2 cellular contexts compared by ENCODE assay signal in the genomic region with DNA sequence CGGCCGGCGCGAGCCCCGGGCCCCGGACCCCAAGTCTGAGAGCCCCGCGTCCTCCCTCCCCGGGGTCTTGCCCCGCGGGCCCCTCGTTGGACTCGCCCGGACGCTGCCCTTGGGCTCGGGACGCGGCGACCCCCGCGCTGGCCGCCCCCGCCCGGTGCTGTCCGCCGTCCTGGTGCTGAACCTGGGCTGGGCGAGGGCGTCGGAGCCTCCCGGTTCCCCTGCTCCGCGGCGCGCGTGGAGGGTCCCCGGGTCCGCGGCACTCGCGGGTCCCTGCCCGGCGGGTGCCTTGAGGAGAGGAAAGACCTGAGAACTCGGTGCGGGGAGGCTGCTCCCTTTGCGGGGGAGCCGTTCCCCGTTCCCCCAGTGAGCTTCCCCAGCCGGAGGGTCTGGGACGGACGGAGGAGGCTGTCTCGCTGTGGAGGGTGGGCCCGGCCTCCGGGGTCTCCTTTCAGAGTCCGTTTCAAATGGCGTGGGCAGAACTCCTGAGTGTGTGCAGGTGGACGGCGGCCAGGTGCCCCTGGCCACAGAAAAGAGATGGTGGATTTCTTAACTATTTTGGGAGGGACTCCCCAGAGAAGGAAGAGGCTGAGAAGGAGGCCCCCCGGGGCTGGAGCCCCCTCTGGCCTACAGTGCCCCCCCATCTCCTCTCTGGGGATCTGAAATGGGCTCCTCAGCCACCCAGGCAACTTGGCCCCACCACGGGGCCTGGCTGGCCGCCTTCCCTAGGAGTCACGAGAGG.
TF ChIP-seq lines count a peak whose summit lies in the region.

No MANE protein-coding gene starts in this region.

TF ChIP-seq in SK-N-SH, 30 proteins besides CTCF, POLR2A, EP300 and RAD21 (continued from another document):
- TF ChIP-seq, protein P1, sequence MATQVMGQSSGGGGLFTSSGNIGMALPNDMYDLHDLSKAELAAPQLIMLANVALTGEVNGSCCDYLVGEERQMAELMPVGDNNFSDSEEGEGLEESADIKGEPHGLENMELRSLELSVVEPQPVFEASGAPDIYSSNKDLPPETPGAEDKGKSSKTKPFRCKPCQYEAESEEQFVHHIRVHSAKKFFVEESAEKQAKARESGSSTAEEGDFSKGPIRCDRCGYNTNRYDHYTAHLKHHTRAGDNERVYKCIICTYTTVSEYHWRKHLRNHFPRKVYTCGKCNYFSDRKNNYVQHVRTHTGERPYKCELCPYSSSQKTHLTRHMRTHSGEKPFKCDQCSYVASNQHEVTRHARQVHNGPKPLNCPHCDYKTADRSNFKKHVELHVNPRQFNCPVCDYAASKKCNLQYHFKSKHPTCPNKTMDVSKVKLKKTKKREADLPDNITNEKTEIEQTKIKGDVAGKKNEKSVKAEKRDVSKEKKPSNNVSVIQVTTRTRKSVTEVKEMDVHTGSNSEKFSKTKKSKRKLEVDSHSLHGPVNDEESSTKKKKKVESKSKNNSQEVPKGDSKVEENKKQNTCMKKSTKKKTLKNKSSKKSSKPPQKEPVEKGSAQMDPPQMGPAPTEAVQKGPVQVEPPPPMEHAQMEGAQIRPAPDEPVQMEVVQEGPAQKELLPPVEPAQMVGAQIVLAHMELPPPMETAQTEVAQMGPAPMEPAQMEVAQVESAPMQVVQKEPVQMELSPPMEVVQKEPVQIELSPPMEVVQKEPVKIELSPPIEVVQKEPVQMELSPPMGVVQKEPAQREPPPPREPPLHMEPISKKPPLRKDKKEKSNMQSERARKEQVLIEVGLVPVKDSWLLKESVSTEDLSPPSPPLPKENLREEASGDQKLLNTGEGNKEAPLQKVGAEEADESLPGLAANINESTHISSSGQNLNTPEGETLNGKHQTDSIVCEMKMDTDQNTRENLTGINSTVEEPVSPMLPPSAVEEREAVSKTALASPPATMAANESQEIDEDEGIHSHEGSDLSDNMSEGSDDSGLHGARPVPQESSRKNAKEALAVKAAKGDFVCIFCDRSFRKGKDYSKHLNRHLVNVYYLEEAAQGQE (IDR thresholded peaks at IDR 0.05; ENCODE audit: low read depth, low read length), result peak; percentile 92
- TF ChIP-seq MXI1 (IDR thresholded peaks at IDR 0.05; ENCODE audit: low read depth, low read length) (no peak), CHD2 (IDR thresholded peaks at IDR 0.05; ENCODE audit: low read length, partially characterized antibody) (no peak), RXRA (IDR thresholded peaks at IDR 0.05; ENCODE audit: borderline replicate concordance, low read depth) (no peak)
- TF ChIP-seq, protein P2, sequence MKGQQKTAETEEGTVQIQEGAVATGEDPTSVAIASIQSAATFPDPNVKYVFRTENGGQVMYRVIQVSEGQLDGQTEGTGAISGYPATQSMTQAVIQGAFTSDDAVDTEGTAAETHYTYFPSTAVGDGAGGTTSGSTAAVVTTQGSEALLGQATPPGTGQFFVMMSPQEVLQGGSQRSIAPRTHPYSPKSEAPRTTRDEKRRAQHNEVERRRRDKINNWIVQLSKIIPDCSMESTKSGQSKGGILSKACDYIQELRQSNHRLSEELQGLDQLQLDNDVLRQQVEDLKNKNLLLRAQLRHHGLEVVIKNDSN (IDR thresholded peaks at IDR 0.05; ENCODE audit: borderline replicate concordance, low read depth), result no peak

TF ChIP-seq in SK-N-SH treated with all-trans-retinoic acid at 6 μM for 48 hours, 23 proteins besides CTCF, POLR2A, EP300 and RAD21 (continued from another document):
- TF ChIP-seq, protein P3, sequence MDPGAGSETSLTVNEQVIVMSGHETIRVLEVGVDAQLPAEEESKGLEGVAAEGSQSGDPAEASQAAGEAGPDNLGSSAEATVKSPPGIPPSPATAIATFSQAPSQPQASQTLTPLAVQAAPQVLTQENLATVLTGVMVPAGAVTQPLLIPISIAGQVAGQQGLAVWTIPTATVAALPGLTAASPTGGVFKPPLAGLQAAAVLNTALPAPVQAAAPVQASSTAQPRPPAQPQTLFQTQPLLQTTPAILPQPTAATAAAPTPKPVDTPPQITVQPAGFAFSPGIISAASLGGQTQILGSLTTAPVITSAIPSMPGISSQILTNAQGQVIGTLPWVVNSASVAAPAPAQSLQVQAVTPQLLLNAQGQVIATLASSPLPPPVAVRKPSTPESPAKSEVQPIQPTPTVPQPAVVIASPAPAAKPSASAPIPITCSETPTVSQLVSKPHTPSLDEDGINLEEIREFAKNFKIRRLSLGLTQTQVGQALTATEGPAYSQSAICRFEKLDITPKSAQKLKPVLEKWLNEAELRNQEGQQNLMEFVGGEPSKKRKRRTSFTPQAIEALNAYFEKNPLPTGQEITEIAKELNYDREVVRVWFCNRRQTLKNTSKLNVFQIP (CRISPR knock-in tag; IDR thresholded peaks at IDR 0.05; ENCODE audit: borderline replicate concordance, low read depth), result no peak
- TF ChIP-seq, protein P4, sequence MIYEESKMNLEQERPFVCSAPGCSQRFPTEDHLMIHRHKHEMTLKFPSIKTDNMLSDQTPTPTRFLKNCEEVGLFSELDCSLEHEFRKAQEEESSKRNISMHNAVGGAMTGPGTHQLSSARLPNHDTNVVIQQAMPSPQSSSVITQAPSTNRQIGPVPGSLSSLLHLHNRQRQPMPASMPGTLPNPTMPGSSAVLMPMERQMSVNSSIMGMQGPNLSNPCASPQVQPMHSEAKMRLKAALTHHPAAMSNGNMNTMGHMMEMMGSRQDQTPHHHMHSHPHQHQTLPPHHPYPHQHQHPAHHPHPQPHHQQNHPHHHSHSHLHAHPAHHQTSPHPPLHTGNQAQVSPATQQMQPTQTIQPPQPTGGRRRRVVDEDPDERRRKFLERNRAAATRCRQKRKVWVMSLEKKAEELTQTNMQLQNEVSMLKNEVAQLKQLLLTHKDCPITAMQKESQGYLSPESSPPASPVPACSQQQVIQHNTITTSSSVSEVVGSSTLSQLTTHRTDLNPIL (CRISPR knock-in tag; IDR thresholded peaks at IDR 0.05; ENCODE audit: low read depth), result no peak
- TF ChIP-seq ISL1 (CRISPR knock-in tag; IDR thresholded peaks at IDR 0.05) (no peak), TOX (CRISPR knock-in tag; IDR thresholded peaks at IDR 0.05; ENCODE audit: borderline replicate concordance) (no peak), OSR1 (CRISPR knock-in tag; IDR thresholded peaks at IDR 0.05) (no peak), TCF4 (CRISPR knock-in tag; IDR thresholded peaks at IDR 0.05; ENCODE audit: borderline replicate concordance) (no peak), ZNF70 (CRISPR knock-in tag; IDR thresholded peaks at IDR 0.05) (no peak)
